2 cellular contexts compared by ENCODE assay signal in genomic region chr10:63439607-63440006, GRCh38.
TF ChIP-seq lines count a peak whose summit lies in the region.

No MANE protein-coding gene starts in this region.

TF ChIP-seq in HCT116, 20 proteins besides CTCF, POLR2A, EP300 and RAD21:
- TF ChIP-seq ELF1 (IDR thresholded peaks at IDR 0.05; ENCODE audit: borderline replicate concordance, low read depth) (no peak), EGR1 (IDR thresholded peaks at IDR 0.05; ENCODE audit: low read depth) (no peak), SIN3A (IDR thresholded peaks at IDR 0.05; ENCODE audit: low read depth) (no peak), POLR2AphosphoS5 (IDR thresholded peaks at IDR 0.05; ENCODE audit: low read depth, low read length) (no peak), EZH2phosphoT487 (IDR thresholded peaks at IDR 0.05; ENCODE audit: borderline replicate concordance) (no peak), ZBTB33 (IDR thresholded peaks at IDR 0.05; ENCODE audit: extremely low read depth, insufficient replicate concordance, low read length) (no peak), JUND (IDR thresholded peaks at IDR 0.05) (no peak), REST (IDR thresholded peaks at IDR 0.05; ENCODE audit: low read depth) (no peak), FOSL1 (IDR thresholded peaks at IDR 0.05; ENCODE audit: low read depth) (no peak), CEBPB (IDR thresholded peaks at IDR 0.05; ENCODE audit: low read depth) (no peak), SP1 (IDR thresholded peaks at IDR 0.05; ENCODE audit: low read depth) (no peak), ZFX (IDR thresholded peaks at IDR 0.05) (no peak), ZNF274 (IDR thresholded peaks at IDR 0.05; ENCODE audit: low read depth, low read length) (no peak), CBX3 (IDR thresholded peaks at IDR 0.05; ENCODE audit: low read depth) (no peak), YY1 (IDR thresholded peaks at IDR 0.05; ENCODE audit: extremely low read depth, insufficient replicate concordance, low read depth, low read length) (no peak), EZH2 (IDR thresholded peaks at IDR 0.05) (no peak)

TF ChIP-seq in K562, 482 proteins besides CTCF, POLR2A, EP300 and RAD21:
- TF ChIP-seq ZNF217 (CRISPR knock-in tag; IDR thresholded peaks at IDR 0.05) (no peak), MBD1 (CRISPR knock-in tag; IDR thresholded peaks at IDR 0.05) (0 out of 2 replicates have a peak, but pooled peaks have one; percentile 17)
